ENCODE assay signal across 35 cellular contexts in genomic region chr5:99177796-99178195, GRCh38.
"Had no signal": no experiment of that assay in that cellular context is flagged by ENCODE, and none has a peak within 500 bp of the region (broad histone marks: within the 10 kb centered on the region; RNA-seq: fewer than 3 reads in every experiment).

No MANE protein-coding gene starts in this region.

- H3K27me3 ChIP-seq: MG63 had no signal

- DNase-seq: Karpas-422, Kasumi-1, MG63, MM.1S, MV-4-11, NCI-H1048, NCI-H1092, NCI-H1092 treated with DMSO at 0.1 percent for 48 hours, NCI-H1105, NCI-H1105 treated with DMSO at 0.1 percent for 48 hours, NCI-H1417, NCI-H1417 treated with DMSO at 0.1 percent for 48 hours, NCI-H1436, NCI-H1436 treated with DMSO at 0.1 percent for 48 hours, NCI-H146, NCI-H1694, NCI-H1694 treated with DMSO at 0.1 percent for 48 hours, NCI-H187, NCI-H187 treated with DMSO at 0.1 percent for 48 hours, NCI-H1930, NCI-H2029, NCI-H2029 treated with DMSO at 0.1 percent for 48 hours, NCI-H2081, NCI-H2081 treated with DMSO at 0.1 percent for 48 hours, NCI-H2107, NCI-H2171, NCI-H2171 treated with DMSO at 0.1 percent for 48 hours, NCI-H2227 treated with DMSO at 0.1 percent for 48 hours, NCI-H226, NCI-H345, NCI-H446, NCI-H446 treated with DMSO at 0.1 percent for 48 hours, NCI-H510A, NCI-H510A treated with DMSO at 0.1 percent for 48 hours, NCI-H524 had no signal

- H3K36me3 ChIP-seq: MG63 had no signal

- H3K9me3 ChIP-seq: MG63 had no signal

- H3K4me3 ChIP-seq: MG63 had no signal
